In genomic region chr2:27362678-27363420, GRCh38 we compare ENCODE assay signal across 1 cellular context.
TF ChIP-seq lines count a peak whose summit lies in the region.

No MANE protein-coding gene starts in this region.

TF ChIP-seq in WTC11, 78 proteins besides CTCF, POLR2A, EP300 and RAD21:
- TF ChIP-seq HMGXB4 (CRISPR knock-in tag; IDR thresholded peaks at IDR 0.05) = no peak
- TF ChIP-seq ZNF281 (CRISPR knock-in tag; IDR thresholded peaks at IDR 0.05) = no peak
- no peak for TF ChIP-seq E2F5 (CRISPR knock-in tag; IDR thresholded peaks at IDR 0.05)
- TF ChIP-seq SOX15 (CRISPR knock-in tag; IDR thresholded peaks at IDR 0.05) = no peak
- TF ChIP-seq, protein P1, sequence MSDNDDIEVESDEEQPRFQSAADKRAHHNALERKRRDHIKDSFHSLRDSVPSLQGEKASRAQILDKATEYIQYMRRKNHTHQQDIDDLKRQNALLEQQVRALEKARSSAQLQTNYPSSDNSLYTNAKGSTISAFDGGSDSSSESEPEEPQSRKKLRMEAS (CRISPR knock-in tag; IDR thresholded peaks at IDR 0.05) = no peak
- TF ChIP-seq ZNF396 (CRISPR knock-in tag; IDR thresholded peaks at IDR 0.05; ENCODE audit: borderline replicate concordance) = no peak
- TF ChIP-seq ESRRA (CRISPR knock-in tag; IDR thresholded peaks at IDR 0.05; ENCODE audit: borderline replicate concordance) = no peak
- TF ChIP-seq SMAD3 (CRISPR knock-in tag; IDR thresholded peaks at IDR 0.05; ENCODE audit: borderline replicate concordance) = no peak
- no peak for TF ChIP-seq CBFB (CRISPR knock-in tag; IDR thresholded peaks at IDR 0.05; ENCODE audit: low read depth)
- no peak for TF ChIP-seq EMX1 (CRISPR knock-in tag; IDR thresholded peaks at IDR 0.05)
- TF ChIP-seq KAT7 (CRISPR knock-in tag; IDR thresholded peaks at IDR 0.05; ENCODE audit: borderline replicate concordance) = no peak
- no peak for TF ChIP-seq NR1H2 (CRISPR knock-in tag; IDR thresholded peaks at IDR 0.05)
- TF ChIP-seq JAZF1 (CRISPR knock-in tag; IDR thresholded peaks at IDR 0.05) = no peak
- no peak for TF ChIP-seq JUN (CRISPR knock-in tag; IDR thresholded peaks at IDR 0.05)
- TF ChIP-seq, protein P2, sequence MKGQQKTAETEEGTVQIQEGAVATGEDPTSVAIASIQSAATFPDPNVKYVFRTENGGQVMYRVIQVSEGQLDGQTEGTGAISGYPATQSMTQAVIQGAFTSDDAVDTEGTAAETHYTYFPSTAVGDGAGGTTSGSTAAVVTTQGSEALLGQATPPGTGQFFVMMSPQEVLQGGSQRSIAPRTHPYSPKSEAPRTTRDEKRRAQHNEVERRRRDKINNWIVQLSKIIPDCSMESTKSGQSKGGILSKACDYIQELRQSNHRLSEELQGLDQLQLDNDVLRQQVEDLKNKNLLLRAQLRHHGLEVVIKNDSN (CRISPR knock-in tag; IDR thresholded peaks at IDR 0.05) = no peak
- TF ChIP-seq GTF2I (CRISPR knock-in tag; conservative IDR thresholded peaks at IDR 0.05) = no peak
- TF ChIP-seq ZNF317 (CRISPR knock-in tag; IDR thresholded peaks at IDR 0.05; ENCODE audit: borderline replicate concordance, low read depth) = no peak
- TF ChIP-seq NR3C1 (CRISPR knock-in tag; conservative IDR thresholded peaks at IDR 0.05; ENCODE audit: low read depth) = no peak
- TF ChIP-seq, protein P3, sequence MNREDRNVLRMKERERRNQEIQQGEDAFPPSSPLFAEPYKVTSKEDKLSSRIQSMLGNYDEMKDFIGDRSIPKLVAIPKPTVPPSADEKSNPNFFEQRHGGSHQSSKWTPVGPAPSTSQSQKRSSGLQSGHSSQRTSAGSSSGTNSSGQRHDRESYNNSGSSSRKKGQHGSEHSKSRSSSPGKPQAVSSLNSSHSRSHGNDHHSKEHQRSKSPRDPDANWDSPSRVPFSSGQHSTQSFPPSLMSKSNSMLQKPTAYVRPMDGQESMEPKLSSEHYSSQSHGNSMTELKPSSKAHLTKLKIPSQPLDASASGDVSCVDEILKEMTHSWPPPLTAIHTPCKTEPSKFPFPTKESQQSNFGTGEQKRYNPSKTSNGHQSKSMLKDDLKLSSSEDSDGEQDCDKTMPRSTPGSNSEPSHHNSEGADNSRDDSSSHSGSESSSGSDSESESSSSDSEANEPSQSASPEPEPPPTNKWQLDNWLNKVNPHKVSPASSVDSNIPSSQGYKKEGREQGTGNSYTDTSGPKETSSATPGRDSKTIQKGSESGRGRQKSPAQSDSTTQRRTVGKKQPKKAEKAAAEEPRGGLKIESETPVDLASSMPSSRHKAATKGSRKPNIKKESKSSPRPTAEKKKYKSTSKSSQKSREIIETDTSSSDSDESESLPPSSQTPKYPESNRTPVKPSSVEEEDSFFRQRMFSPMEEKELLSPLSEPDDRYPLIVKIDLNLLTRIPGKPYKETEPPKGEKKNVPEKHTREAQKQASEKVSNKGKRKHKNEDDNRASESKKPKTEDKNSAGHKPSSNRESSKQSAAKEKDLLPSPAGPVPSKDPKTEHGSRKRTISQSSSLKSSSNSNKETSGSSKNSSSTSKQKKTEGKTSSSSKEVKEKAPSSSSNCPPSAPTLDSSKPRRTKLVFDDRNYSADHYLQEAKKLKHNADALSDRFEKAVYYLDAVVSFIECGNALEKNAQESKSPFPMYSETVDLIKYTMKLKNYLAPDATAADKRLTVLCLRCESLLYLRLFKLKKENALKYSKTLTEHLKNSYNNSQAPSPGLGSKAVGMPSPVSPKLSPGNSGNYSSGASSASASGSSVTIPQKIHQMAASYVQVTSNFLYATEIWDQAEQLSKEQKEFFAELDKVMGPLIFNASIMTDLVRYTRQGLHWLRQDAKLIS (CRISPR knock-in tag; IDR thresholded peaks at IDR 0.05; ENCODE audit: borderline replicate concordance) = no peak
